9 cellular contexts compared by ENCODE assay signal in the genomic region with DNA sequence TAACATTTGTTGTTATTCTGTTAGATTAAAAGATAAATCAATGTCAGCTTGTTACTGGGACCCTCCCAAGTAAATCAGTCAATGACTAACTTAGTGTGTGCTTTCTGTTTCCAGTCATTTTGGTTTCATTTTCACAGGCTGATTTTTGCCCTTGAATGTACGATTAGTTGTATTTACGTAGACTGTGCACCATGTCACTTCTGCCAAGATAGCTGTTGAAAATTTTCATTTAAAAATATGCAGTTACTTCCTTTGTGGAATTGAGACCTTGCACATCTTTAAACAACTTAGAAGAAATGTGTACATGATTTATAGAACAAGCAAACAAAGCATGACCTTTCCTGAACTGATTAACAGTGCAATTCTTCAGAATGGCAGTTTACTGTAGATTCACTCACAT.
A peak's percentile ranks its signal among the peaks of the same experiment; 100 is the strongest.
DNase-seq lines count a peak whose midpoint lies in the region; ATAC-seq, FAIRE-seq and TF ChIP-seq lines count a peak whose summit lies in the region.
"Had no signal": no experiment of that assay in that cellular context is flagged by ENCODE, and none has a peak within 500 bp of the region (broad histone marks: within the 10 kb centered on the region; RNA-seq: fewer than 3 reads in every experiment).

No MANE protein-coding gene starts in this region.

- TF ChIP-seq CTCF in astrocyte (IDR thresholded peaks at IDR 0.05; ENCODE audit: insufficient read depth, low read depth, low read length) = no peak
- no peak for TF ChIP-seq CTCF in psoas muscle (IDR thresholded peaks at IDR 0.05)

- H3K4me3 ChIP-seq in astrocyte (ENCODE audit: insufficient read depth, low read depth, low read length) (no peak overlapping the region), psoas muscle (peak overlapping the region; percentile 30)

- peak; percentile 54 for DNase-seq in astrocyte (ENCODE audit: low read depth)
- DNase-seq in psoas muscle = no peak
- DNase-seq in 8988T = no peak
- DNase-seq in ecto neural progenitor cell (ENCODE audit: low spot score) = no peak
- DNase-seq in stimulated activated naive CD4-positive, alpha-beta T cell treated with Interleukin-2 at 50 U/mL for 16 hours (lab: John Stamatoyannopoulos, UW) = no peak
- no peak for DNase-seq in activated CD4-positive, alpha-beta T cell treated with anti-CD3 and anti-CD28 coated beads, Interleukin-2, amount 10 ng/mL, durations not matched to agents 7 days and 5 days

- H3K27me3 ChIP-seq in astrocyte (ENCODE audit: insufficient read depth, low read length) (no peaks in the 10 kb centered on the region), psoas muscle (ENCODE audit: insufficient read depth in 3 of 3, low read length in 2 of 3) (no peaks in the 10 kb centered on the region)

- no peaks in the 10 kb centered on the region for H3K27me3 Mint-ChIP-seq in astrocyte (ENCODE audit: low read depth, unreplicated experiment)
- H3K27me3 Mint-ChIP-seq in activated CD4-positive, alpha-beta T cell treated with anti-CD3 and anti-CD28 coated beads, Interleukin-2, amount 10 ng/mL, durations not matched to agents 7 days and 5 days = no peaks in the 10 kb centered on the region

- no peak overlapping the region for H3K4me3 Mint-ChIP-seq in astrocyte (ENCODE audit: unreplicated experiment)
- H3K4me3 Mint-ChIP-seq in activated CD4-positive, alpha-beta T cell treated with anti-CD3 and anti-CD28 coated beads, Interleukin-2, amount 10 ng/mL, durations not matched to agents 7 days and 5 days = no peak overlapping the region

- intact Hi-C loops in psoas muscle (cut with DNase I) = no loop called here

- peak overlapping the region; percentile 40 for H3K4me2 ChIP-seq in astrocyte (ENCODE audit: low read length)

- H3K27ac Mint-ChIP-seq in astrocyte (ENCODE audit: unreplicated experiment) = no peak overlapping the region
- no peak overlapping the region for H3K27ac Mint-ChIP-seq in activated CD4-positive, alpha-beta T cell treated with anti-CD3 and anti-CD28 coated beads, Interleukin-2, amount 10 ng/mL, durations not matched to agents 7 days and 5 days

- H3K36me3 Mint-ChIP-seq in astrocyte (ENCODE audit: low read depth, unreplicated experiment) = no peaks in the 10 kb centered on the region
- H3K36me3 Mint-ChIP-seq in activated CD4-positive, alpha-beta T cell treated with anti-CD3 and anti-CD28 coated beads, Interleukin-2, amount 10 ng/mL, durations not matched to agents 7 days and 5 days (ENCODE audit: low read depth) = no peaks in the 10 kb centered on the region

- POLR2A ChIA-PET in activated CD4-positive, alpha-beta T cell treated with anti-CD3 and anti-CD28 coated beads, Interleukin-2, amount 10 ng/mL, durations not matched to agents 7 days and 5 days (lab: Charles Lee) = no interaction called here

- H3K36me3 ChIP-seq in astrocyte (ENCODE audit: insufficient read depth, low read length) = no peaks in the 10 kb centered on the region
- H3K36me3 ChIP-seq in psoas muscle (ENCODE audit: insufficient read depth in 1 of 2, low read depth in 1 of 2) = no peaks in the 10 kb centered on the region

- H2AFZ ChIP-seq in astrocyte (ENCODE audit: low read depth, low read length) = peak overlapping the region; percentile 3

- H3K4me1 ChIP-seq in astrocyte (ENCODE audit: insufficient read depth, low read length) = no peaks in the 10 kb centered on the region
- H3K4me1 ChIP-seq in psoas muscle = peaks cover 30% of the 10 kb centered on the region

- 25 to 47% (median 31%) methylated on average over 2 of the region's 2 CpGs for WGBS in psoas muscle, 3 donors

- no peaks in the 10 kb centered on the region for H3K79me2 ChIP-seq in astrocyte (ENCODE audit: insufficient read depth, low read length)

- no peaks in the 10 kb centered on the region for H4K20me1 ChIP-seq in astrocyte (ENCODE audit: insufficient read depth, low read length)

- FAIRE-seq in astrocyte (lab: Jason Lieb, UNC) = peak; percentile 72

- H3K27ac ChIP-seq in astrocyte (ENCODE audit: low read depth, low read length) (no peak overlapping the region), psoas muscle (peak overlapping the region; percentile 47)

- no peaks in the 10 kb centered on the region for H3K9me3 ChIP-seq in astrocyte (ENCODE audit: insufficient read depth, low read depth, low read length)
- no peaks in the 10 kb centered on the region for H3K9me3 ChIP-seq in psoas muscle

- no peaks in the 10 kb centered on the region for H3K4me1 Mint-ChIP-seq in astrocyte (ENCODE audit: low read depth, unreplicated experiment)
- H3K4me1 Mint-ChIP-seq in activated CD4-positive, alpha-beta T cell treated with anti-CD3 and anti-CD28 coated beads, Interleukin-2, amount 10 ng/mL, durations not matched to agents 7 days and 5 days = no peaks in the 10 kb centered on the region

- H3K9ac ChIP-seq in astrocyte (ENCODE audit: low read length) = no peak overlapping the region

- peak; percentile 93 for ATAC-seq in GM18909 (IDR thresholded peaks at IDR 0.05; ENCODE audit: poor library complexity, unreplicated experiment)
- ATAC-seq in HG02970 (IDR thresholded peaks at IDR 0.05; ENCODE audit: low FRiP score, unreplicated experiment) = peak; percentile 90
- no peak for ATAC-seq in psoas muscle
- ATAC-seq: HCT116 had no signal

- CTCF ChIA-PET in activated CD4-positive, alpha-beta T cell treated with anti-CD3 and anti-CD28 coated beads, Interleukin-2, amount 10 ng/mL, durations not matched to agents 7 days and 5 days (lab: Charles Lee) = no interaction called here

- no peaks in the 10 kb centered on the region for H3K9me3 Mint-ChIP-seq in astrocyte (ENCODE audit: unreplicated experiment)
- H3K9me3 Mint-ChIP-seq in activated CD4-positive, alpha-beta T cell treated with anti-CD3 and anti-CD28 coated beads, Interleukin-2, amount 10 ng/mL, durations not matched to agents 7 days and 5 days = no peaks in the 10 kb centered on the region

Comparison
In these comparisons a context has a peak if more than half of its experiments do, and no peak if none do; other contexts are left out.
1. ATAC-seq: peak in GM18909 (single experiment) and HG02970 (single experiment); none in psoas muscle (0 of 4).